26 cellular contexts compared by ENCODE assay signal in the genomic region with DNA sequence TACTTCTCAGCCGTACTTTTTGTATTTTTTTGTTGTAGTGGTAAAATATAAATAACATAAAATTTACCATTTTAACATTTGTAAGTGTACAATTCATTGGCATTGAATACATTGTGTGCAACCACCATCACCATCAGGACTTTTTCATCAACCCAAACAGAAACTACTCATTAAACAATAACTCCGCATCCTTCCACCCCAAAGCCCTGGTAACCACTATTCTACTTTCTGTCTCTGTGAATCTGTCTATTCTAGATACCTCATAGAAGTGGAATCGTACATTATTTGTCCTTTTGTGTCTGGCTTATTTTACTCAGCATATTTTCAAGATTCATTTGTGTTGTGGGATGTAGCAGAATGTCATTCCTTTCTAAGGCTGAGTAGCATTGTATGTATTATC.
"Had no signal": no experiment of that assay in that cellular context is flagged by ENCODE, and none has a peak within 500 bp of the region (broad histone marks: within the 10 kb centered on the region; RNA-seq: fewer than 3 reads in every experiment).

No MANE protein-coding gene starts in this region.

- H3K9me3 ChIP-seq: esophagus squamous epithelium, heart right ventricle, lower lobe of right lung, psoas muscle, sigmoid colon, testis, tibial artery had no signal

- H3K27ac Mint-ChIP-seq: nephron progenitor cell; stimulated activated effector memory CD8-positive, alpha-beta T cell treated with anti-CD3 and anti-CD28 coated beads, Interleukin-12 subunit alpha, Interleukin-12 subunit beta, amount 100 ng/mL, for 72 hours; type B pancreatic cell had no signal

- H3K9me3 Mint-ChIP-seq: effector memory CD8-positive, alpha-beta T cell; naive thymus-derived CD8-positive, alpha-beta T cell; nephron progenitor cell; stimulated activated effector memory CD8-positive, alpha-beta T cell treated with anti-CD3 and anti-CD28 coated beads, Interleukin-12 subunit alpha, Interleukin-12 subunit beta, amount 100 ng/mL, for 72 hours; type B pancreatic cell had no signal

- H3K27me3 Mint-ChIP-seq: effector memory CD8-positive, alpha-beta T cell; naive thymus-derived CD8-positive, alpha-beta T cell; type B pancreatic cell had no signal

- ATAC-seq: effector memory CD8-positive, alpha-beta T cell; heart right ventricle; left ventricle myocardium superior; lower lobe of right lung; naive thymus-derived CD8-positive, alpha-beta T cell; psoas muscle; right cardiac atrium; stimulated activated effector memory CD8-positive, alpha-beta T cell treated with anti-CD3 and anti-CD28 coated beads, Interleukin-12 subunit alpha, Interleukin-12 subunit beta, amount 100 ng/mL, for 72 hours; stimulated activated naive CD8-positive, alpha-beta T cell treated with anti-CD3 and anti-CD28 coated beads, Interleukin-15, Interleukin-2, amounts not matched to agents 100 U/mL and 50 U/mL, for 24 hours had no signal

- FAIRE-seq: endometrium, keratinocyte had no signal

- DNase-seq: effector memory CD8-positive, alpha-beta T cell; erythroblast; esophagus squamous epithelium; foreskin melanocyte; glutamatergic neuron; heart right ventricle; hippocampal formation; left ventricle myocardium superior; lower lobe of right lung; naive thymus-derived CD8-positive, alpha-beta T cell; nephron progenitor cell; nucleus accumbens; psoas muscle; right cardiac atrium; sigmoid colon; stimulated activated CD4-positive, alpha-beta T cell treated with anti-CD3 and anti-CD28 coated beads, Interleukin-2, amount 100 ng/mL, for 24 hours; stimulated activated CD4-positive, alpha-beta T cell treated with anti-CD3 and anti-CD28 coated beads, Interleukin-4, amount 100 ng/mL, for 24 hours; stimulated activated naive CD8-positive, alpha-beta T cell treated with anti-CD3 and anti-CD28 coated beads, Interleukin-15, Interleukin-2, amounts not matched to agents 100 U/mL and 50 U/mL, for 24 hours; substantia nigra; testis; tibial artery had no signal

- H3K4me3 ChIP-seq: coronary artery, esophagus squamous epithelium, heart right ventricle, lower lobe of right lung, psoas muscle, sigmoid colon, testis, tibial artery had no signal

- H3K4me1 ChIP-seq: lower lobe of right lung, testis had no signal

- H3K4me3 Mint-ChIP-seq: effector memory CD8-positive, alpha-beta T cell; naive thymus-derived CD8-positive, alpha-beta T cell; nephron progenitor cell; stimulated activated effector memory CD8-positive, alpha-beta T cell treated with anti-CD3 and anti-CD28 coated beads, Interleukin-12 subunit alpha, Interleukin-12 subunit beta, amount 100 ng/mL, for 72 hours; type B pancreatic cell had no signal

- H3K27me3 ChIP-seq: esophagus squamous epithelium, heart right ventricle, sigmoid colon, testis, tibial artery had no signal

- H3K27ac ChIP-seq: coronary artery, esophagus squamous epithelium, heart right ventricle, lower lobe of right lung, psoas muscle, sigmoid colon, testis, tibial artery had no signal
